Comparison of ENCODE assay signal across 9 cellular contexts in genomic region chr9:27377811-27378345, GRCh38.
A peak's percentile ranks its signal among the peaks of the same experiment; 100 is the strongest.
DNase-seq lines count a peak whose midpoint lies in the region; ATAC-seq and TF ChIP-seq lines count a peak whose summit lies in the region.
"Had no signal": no experiment of that assay in that cellular context is flagged by ENCODE, and none has a peak within 500 bp of the region (broad histone marks: within the 10 kb centered on the region; RNA-seq: fewer than 3 reads in every experiment).

No MANE protein-coding gene starts in this region.

- no peak overlapping the region for H3K14ac ChIP-seq in trophoblast cell (ENCODE audit: low read length)

- H3K27ac ChIP-seq in trophoblast cell (ENCODE audit: low read depth, low read length): no peak overlapping the region

- H3K4ac ChIP-seq in trophoblast cell (ENCODE audit: low read depth, low read length): no peak overlapping the region

- WGBS in trophoblast cell (ENCODE audit: extremely low coverage, insufficient coverage, insufficient read length): no CpG with 5 or more reads among the region's 1 CpG

- H3K27ac Mint-ChIP-seq in activated naive CD8-positive, alpha-beta T cell treated with anti-CD3 and anti-CD28 coated beads, Interleukin-2, amount 50 U/mL, for 24 hours: peak overlapping the region; percentile 12
- H3K27ac Mint-ChIP-seq in activated naive CD4-positive, alpha-beta T cell treated with anti-CD3 and anti-CD28 coated beads for 36 hours: no peak overlapping the region
- H3K27ac Mint-ChIP-seq: activated naive CD8-positive, alpha-beta T cell had no signal

- no peaks in the 10 kb centered on the region for H3K27me3 Mint-ChIP-seq in activated naive CD8-positive, alpha-beta T cell treated with anti-CD3 and anti-CD28 coated beads, Interleukin-2, amount 50 U/mL, for 24 hours
- H3K27me3 Mint-ChIP-seq in activated naive CD4-positive, alpha-beta T cell treated with anti-CD3 and anti-CD28 coated beads for 36 hours (ENCODE audit: low read depth): no peaks in the 10 kb centered on the region
- H3K27me3 Mint-ChIP-seq: activated naive CD8-positive, alpha-beta T cell had no signal

- H3K36me3 ChIP-seq in trophoblast cell (ENCODE audit: control insufficient read depth in 1 of 2, insufficient read depth in 2 of 2, low read length in 2 of 2): no peaks in the 10 kb centered on the region

- H4K91ac ChIP-seq in trophoblast cell (ENCODE audit: low read depth, low read length): no peak overlapping the region

- peak; percentile 80 for ATAC-seq in HG03103 (IDR thresholded peaks at IDR 0.05; ENCODE audit: low read depth, unreplicated experiment)
- peak; percentile 30 for ATAC-seq in activated naive CD8-positive, alpha-beta T cell treated with anti-CD3 and anti-CD28 coated beads, Interleukin-2, amount 50 U/mL, for 24 hours

- peaks cover 2% of the 10 kb centered on the region for H3K79me1 ChIP-seq in trophoblast cell (ENCODE audit: low read length)

- H3K9me3 ChIP-seq in trophoblast cell (ENCODE audit: insufficient read depth, low read depth, low read length): no peaks in the 10 kb centered on the region

- TF ChIP-seq CTCF in GM13977 (IDR thresholded peaks at IDR 0.05; ENCODE audit: extremely low read depth, insufficient read depth, missing control alignments) (no peak), GM20000 (IDR thresholded peaks at IDR 0.05; ENCODE audit: extremely low read depth, missing control alignments) (no peak)

- no peak overlapping the region for H2BK120ac ChIP-seq in trophoblast cell (ENCODE audit: insufficient read depth, low read length, poor library complexity)

- no peak overlapping the region for H3K4me3 ChIP-seq in trophoblast cell (ENCODE audit: low read depth, low read length)

- intact Hi-C loops in activated naive CD4-positive, alpha-beta T cell treated with anti-CD3 and anti-CD28 coated beads for 36 hours (cut with micrococcal nuclease): no loop called here

- H2AK5ac ChIP-seq in trophoblast cell (ENCODE audit: low read length): no peak overlapping the region

- DNase-seq in GM13977 (ENCODE audit: low spot score): peak; percentile 36
- DNase-seq in GM20000 (ENCODE audit: low spot score): peak; percentile 38
- DNase-seq in activated naive CD8-positive, alpha-beta T cell treated with anti-CD3 and anti-CD28 coated beads, Interleukin-2, amount 50 U/mL, for 24 hours: no peak
- no peak for DNase-seq in activated naive CD4-positive, alpha-beta T cell treated with anti-CD3 and anti-CD28 coated beads for 36 hours
- no peak for DNase-seq in NCI-H82 treated with DMSO at 0.1 percent for 48 hours (lab: John Stamatoyannopoulos, UW; ENCODE audit: unreplicated experiment)
- no peak for DNase-seq in trophoblast cell
- DNase-seq in AG08395 (ENCODE audit: low spot score): no peak

- in situ Hi-C loops in GM13977 (cut with MboI; ENCODE audit: low pct_unique_long_range_greater_than_20kb, low sequenced_read_pairs, unreplicated experiment): no loop called here

- no peak overlapping the region for H3K9ac ChIP-seq in trophoblast cell (ENCODE audit: low read length)

- H3K23ac ChIP-seq in trophoblast cell (ENCODE audit: low read length): no peak overlapping the region

- H3K36me3 Mint-ChIP-seq in activated naive CD8-positive, alpha-beta T cell treated with anti-CD3 and anti-CD28 coated beads, Interleukin-2, amount 50 U/mL, for 24 hours (ENCODE audit: low read depth): no peaks in the 10 kb centered on the region
- no peaks in the 10 kb centered on the region for H3K36me3 Mint-ChIP-seq in activated naive CD4-positive, alpha-beta T cell treated with anti-CD3 and anti-CD28 coated beads for 36 hours (ENCODE audit: low read depth)
- H3K36me3 Mint-ChIP-seq: activated naive CD8-positive, alpha-beta T cell had no signal

- no peak overlapping the region for H4K8ac ChIP-seq in trophoblast cell (ENCODE audit: low read depth, low read length)

- H3K27me3 ChIP-seq in trophoblast cell (ENCODE audit: insufficient read depth, low read length): no peaks in the 10 kb centered on the region

- no peak overlapping the region for H2BK12ac ChIP-seq in trophoblast cell (ENCODE audit: low read length)

- no peak overlapping the region for H3K4me2 ChIP-seq in trophoblast cell (ENCODE audit: low read length)

- peaks cover 32% of the 10 kb centered on the region for H3K4me1 Mint-ChIP-seq in activated naive CD8-positive, alpha-beta T cell treated with anti-CD3 and anti-CD28 coated beads, Interleukin-2, amount 50 U/mL, for 24 hours
- H3K4me1 Mint-ChIP-seq in activated naive CD4-positive, alpha-beta T cell treated with anti-CD3 and anti-CD28 coated beads for 36 hours (ENCODE audit: low read depth): peaks cover 6% of the 10 kb centered on the region

- no peak overlapping the region for H2AFZ ChIP-seq in trophoblast cell (ENCODE audit: insufficient read depth, low read length, poor library complexity)

- no peak overlapping the region for H4K12ac ChIP-seq in trophoblast cell (ENCODE audit: low read depth, low read length)

- H3K9me3 Mint-ChIP-seq in activated naive CD8-positive, alpha-beta T cell treated with anti-CD3 and anti-CD28 coated beads, Interleukin-2, amount 50 U/mL, for 24 hours: no peaks in the 10 kb centered on the region
- H3K9me3 Mint-ChIP-seq in activated naive CD4-positive, alpha-beta T cell treated with anti-CD3 and anti-CD28 coated beads for 36 hours: no peaks in the 10 kb centered on the region

- no peak overlapping the region for H3K18ac ChIP-seq in trophoblast cell (ENCODE audit: low read length)

- CTCF ChIA-PET in activated naive CD4-positive, alpha-beta T cell treated with anti-CD3 and anti-CD28 coated beads for 36 hours (lab: Charles Lee): interaction anchor here (0.8 to 1.4 kb wide), 2 partner anchors 11 to 53 kb away, joined by 3 to 4 read pairs; no protein-coding TSS in a partner anchor

- H3K79me2 ChIP-seq in trophoblast cell (ENCODE audit: control insufficient read depth, insufficient read depth, low read length, poor library complexity): no peaks in the 10 kb centered on the region

- H3K4me1 ChIP-seq in trophoblast cell (ENCODE audit: control insufficient read depth in 1 of 2, insufficient read depth in 2 of 2, low read length in 2 of 2): peaks cover 3 to 6% of the 10 kb centered on the region in 2 experiments

- H2BK5ac ChIP-seq in trophoblast cell (ENCODE audit: low read depth, low read length, poor library complexity): no peak overlapping the region

- no peak overlapping the region for H3K4me3 Mint-ChIP-seq in activated naive CD8-positive, alpha-beta T cell treated with anti-CD3 and anti-CD28 coated beads, Interleukin-2, amount 50 U/mL, for 24 hours
- H3K4me3 Mint-ChIP-seq in activated naive CD4-positive, alpha-beta T cell treated with anti-CD3 and anti-CD28 coated beads for 36 hours: no peak overlapping the region
- H3K4me3 Mint-ChIP-seq: activated naive CD8-positive, alpha-beta T cell had no signal

Comparison
In these comparisons a context has a peak if more than half of its experiments do, and no peak if none do; other contexts are left out.
1. DNase-seq: peak in GM13977 (single experiment) and GM20000 (single experiment); none in activated naive CD8-positive, alpha-beta T cell treated with anti-CD3 and anti-CD28 coated beads, Interleukin-2, amount 50 U/mL, for 24 hours (single experiment), activated naive CD4-positive, alpha-beta T cell treated with anti-CD3 and anti-CD28 coated beads for 36 hours (single experiment), NCI-H82 treated with DMSO at 0.1 percent for 48 hours (single experiment), trophoblast cell (0 of 2) and AG08395 (single experiment).